In the genomic region with DNA sequence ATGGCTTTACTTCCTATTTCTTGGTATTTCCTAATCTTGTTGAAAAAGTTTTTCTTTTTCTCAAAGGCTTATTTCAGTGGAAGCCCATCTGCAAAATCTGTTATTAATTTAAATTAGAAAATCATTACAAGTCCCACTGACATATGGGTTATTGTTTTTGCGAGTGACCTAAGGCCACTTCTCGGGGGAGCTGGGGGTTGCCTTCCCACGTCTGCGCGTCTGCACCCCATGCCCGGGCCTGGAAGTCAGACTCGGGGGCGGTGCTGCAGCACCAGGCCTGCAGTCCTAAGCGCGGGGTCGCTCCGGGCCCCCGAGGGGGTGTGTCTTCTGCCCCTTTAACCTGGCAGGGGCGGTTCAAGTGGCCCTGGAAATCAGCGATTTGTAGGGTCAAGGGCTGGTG, we compare ENCODE assay signal across 8 cellular contexts. TPM values are rescaled to one million over a fixed set of nuclear protein-coding genes. Genes with fewer than 3 reads are reported as not detected.
A peak's percentile ranks its signal among the peaks of the same experiment; 100 is the strongest.
DNase-seq lines count a peak whose midpoint lies in the region; ATAC-seq and TF ChIP-seq lines count a peak whose summit lies in the region.
"Not testable (repeated sequence)": the region's sequence is repeated elsewhere in the genome, so short reads cannot be mapped to it uniquely, and the experiment has no call there.

No MANE protein-coding gene starts in this region.

- intact Hi-C loops in OCI-LY7 (cut with micrococcal nuclease; ENCODE audit: unreplicated experiment); Right ventricle myocardium inferior (cut with DNase I); ovary (cut with DNase I): not testable (repeated sequence)

- H3K4me3 ChIP-seq in OCI-LY7 (ENCODE audit: low read depth, low read length, poor library complexity, severe bottlenecking) = peak overlapping the region; percentile 76
- H3K4me3 ChIP-seq in astrocyte of the cerebellum (ENCODE audit: low read depth, low read length) = peak overlapping the region; percentile 53
- peak overlapping the region; percentile 66 for H3K4me3 ChIP-seq in ovary
- H3K4me3 ChIP-seq in upper lobe of left lung = peak overlapping the region in 3 of 4 donors; percentile 65 to 70 (median 66)

- not testable (repeated sequence) for H2AFZ ChIP-seq in OCI-LY7 (ENCODE audit: low read length)

- H3K79me2 ChIP-seq in OCI-LY7 (ENCODE audit: insufficient read depth, low read depth, low read length) = not testable (repeated sequence)

- ATAC-seq in GM18499 (IDR thresholded peaks at IDR 0.05; ENCODE audit: insufficient read depth, unreplicated experiment) (peak; percentile 9), GM21786 (IDR thresholded peaks at IDR 0.05; ENCODE audit: unreplicated experiment) (peak; percentile 6), HG03378 (IDR thresholded peaks at IDR 0.05; ENCODE audit: unreplicated experiment) (peak; percentile 37), Right ventricle myocardium inferior (peak; percentile 13), upper lobe of left lung (ENCODE audit: low FRiP score in 2 of 2) (peak in 1 of 2 donors; percentile 20)

- DNase-seq in OCI-LY7 (ENCODE audit: low spot score); astrocyte of the cerebellum (ENCODE audit: low read depth); Right ventricle myocardium inferior (ENCODE audit: missing footprints); ovary: not testable (repeated sequence)
- peak in 1 of 2 donors; percentile 15 for DNase-seq in upper lobe of left lung

- peak overlapping the region; percentile 36; the same call in 1 of the 2 replicates for H3K4me2 ChIP-seq in OCI-LY7 (ENCODE audit: low read length)

- BruUV-seq in OCI-LY7 (replicated peaks; lab: Mats Ljungman, UMichigan) = not testable (repeated sequence)

- not testable (repeated sequence) for TF ChIP-seq EP300 in ovary (IDR thresholded peaks at IDR 0.05); upper lobe of left lung (IDR thresholded peaks at IDR 0.05)

- CTCF ChIA-PET in OCI-LY7 (lab: Charles Lee; ENCODE audit: unreplicated experiment) = not testable (repeated sequence)

- not testable (repeated sequence) for H3K36me3 ChIP-seq in OCI-LY7 (ENCODE audit: insufficient read depth, low read length); ovary; upper lobe of left lung

- WGBS in ovary, 3 donors = 3 to 5% (median 5%) methylated on average over 7 of the region's 15 CpGs
- 29% methylated on average over 2 of the region's 15 CpGs; no CpG with 5 or more reads in 1 of the 2 donors for WGBS in upper lobe of left lung, 2 donors

- H3K9me2 ChIP-seq in OCI-LY7 (ENCODE audit: insufficient read depth, low read length) = not testable (repeated sequence)

- POLR2A ChIA-PET in OCI-LY7 (lab: Charles Lee) = not testable (repeated sequence)

- in situ Hi-C loops in astrocyte of the cerebellum (cut with HindIII; ENCODE audit: low sequenced_read_pairs) = not testable (repeated sequence)

- H3K27me3 ChIP-seq in ovary, upper lobe of left lung: not testable (repeated sequence)

- TF ChIP-seq CTCF in OCI-LY7 (conservative IDR thresholded peaks at IDR 0.05; ENCODE audit: low read length); astrocyte of the cerebellum (IDR thresholded peaks at IDR 0.05; ENCODE audit: low read depth, low read length, missing control alignments); ovary (IDR thresholded peaks at IDR 0.05); upper lobe of left lung (IDR thresholded peaks at IDR 0.05): not testable (repeated sequence)

- H3K4me1 ChIP-seq in OCI-LY7 (ENCODE audit: insufficient read depth, low read length, poor library complexity, severe bottlenecking); ovary (ENCODE audit: insufficient read depth); upper lobe of left lung: not testable (repeated sequence)

- TF ChIP-seq POLR2A in ovary (IDR thresholded peaks at IDR 0.05); upper lobe of left lung (IDR thresholded peaks at IDR 0.05): not testable (repeated sequence)

- H3K9me3 ChIP-seq in OCI-LY7 (ENCODE audit: low read length); ovary; upper lobe of left lung: not testable (repeated sequence)

- H3K27ac ChIP-seq in OCI-LY7 (ENCODE audit: low read depth, low read length, poor library complexity, severe bottlenecking); ovary: not testable (repeated sequence)
- peak overlapping the region in 1 of 4 donors; percentile 86 for H3K27ac ChIP-seq in upper lobe of left lung

- H4K20me1 ChIP-seq in OCI-LY7 (ENCODE audit: insufficient read depth, low read length) = not testable (repeated sequence)

RNA-seq across cellular contexts. Expression of a gene that starts 0.4 kb away (rescaled TPM):
- 39.9 and 46.5 TPM in 2 replicates for total RNA-seq in OCI-LY7 (2014; rRNA removed; shearing (Covaris generic))
- total RNA-seq in OCI-LY7 (2022) (35.6 and 38.9 TPM in 2 replicates), Right ventricle myocardium inferior (1.3 TPM), ovary (10 to 100 TPM in 3 of 7 donors, 1 to 10 TPM in 4; 7.5 to 11.7 (median 9.1) TPM), upper lobe of left lung (10 to 100 TPM in 3 of 6 donors, 1 to 10 TPM in 3; 7.6 to 47.1 (median 11.6) TPM)
- polyA plus RNA-seq in ovary = 10 to 100 TPM; 10.0 to 10.3 TPM
